ENCODE assay signal across 8 cellular contexts in genomic region chr6:6003334-6004146, GRCh38. TPM values are rescaled to one million over a fixed set of nuclear protein-coding genes. Genes with fewer than 3 reads are reported as not detected.
DNase-seq lines count a peak whose midpoint lies in the region; ATAC-seq lines count a peak whose summit lies in the region.

No MANE protein-coding gene starts in this region.

- no peak for ATAC-seq in HG02763 (IDR thresholded peaks at IDR 0.05; ENCODE audit: unreplicated experiment)

- H3K27ac ChIP-seq in mucosa of rectum (ENCODE audit: low read depth in 2 of 2, low read length in 2 of 2): no peak overlapping the region

- peak overlapping the region; percentile 4 to 8 for H3K4me3 ChIP-seq in mucosa of rectum (ENCODE audit: low read length in 2 of 2)

- DNase-seq in NCI-H2227 (lab: John Stamatoyannopoulos, UW; ENCODE audit: unreplicated experiment) (peak; percentile 38), dermis blood vessel endothelial cell (peak; percentile 76), NCI-H774 (lab: John Stamatoyannopoulos, UW) (no peak), HuH-7 (ENCODE audit: low spot score) (no peak)
- DNase-seq in activated CD4-positive, CD25-positive, alpha-beta regulatory T cell (lab: John Stamatoyannopoulos, UW): no peak

- H3K9me3 ChIP-seq in ES-I3 (ENCODE audit: control insufficient read depth, insufficient read depth, low read length) (no peaks in the 10 kb centered on the region), mucosa of rectum (ENCODE audit: control insufficient read depth in 2 of 2, low read length in 2 of 2) (peaks cover 0 to 4% of the 10 kb centered on the region in 2 donors)

- peaks cover 89 to 95% of the 10 kb centered on the region in 2 donors for H3K27me3 ChIP-seq in mucosa of rectum (ENCODE audit: control insufficient read depth in 2 of 2, insufficient read depth in 2 of 2, low read length in 2 of 2)

- H3K4me1 ChIP-seq in ES-I3 (ENCODE audit: insufficient read depth, low read length) (peaks cover 19% of the 10 kb centered on the region), mucosa of rectum (ENCODE audit: control insufficient read depth in 2 of 2, insufficient read depth in 2 of 2, low read length in 2 of 2) (peaks cover 12 to 39% of the 10 kb centered on the region in 2 donors)

- no peaks in the 10 kb centered on the region for H3K36me3 ChIP-seq in ES-I3 (ENCODE audit: insufficient read depth, low read length)
- no peaks in the 10 kb centered on the region for H3K36me3 ChIP-seq in mucosa of rectum (ENCODE audit: control insufficient read depth in 2 of 2, insufficient read depth in 2 of 2, low read length in 2 of 2)

- H3K9ac ChIP-seq in ES-I3 (ENCODE audit: low read depth, low read length) (peak overlapping the region; percentile 59; the same call in 1 of the 2 replicates), mucosa of rectum (ENCODE audit: low read depth in 1 of 2, low read length in 2 of 2) (no peak overlapping the region)

RNA-seq across cellular contexts. Expression of gene NRN1, which starts 3.2 kb away (rescaled TPM):
- 43.4 and 56.3 TPM in 2 replicates for total RNA-seq in dermis blood vessel endothelial cell

Comparison
In these comparisons a context has a peak if more than half of its experiments do, and no peak if none do; other contexts are left out.
1. DNase-seq: peak in NCI-H2227 (single experiment) and dermis blood vessel endothelial cell (single experiment); none in NCI-H774 (single experiment), activated CD4-positive, CD25-positive, alpha-beta regulatory T cell (0 of 4) and HuH-7 (single experiment).